10 cellular contexts compared by ENCODE assay signal in the genomic region with DNA sequence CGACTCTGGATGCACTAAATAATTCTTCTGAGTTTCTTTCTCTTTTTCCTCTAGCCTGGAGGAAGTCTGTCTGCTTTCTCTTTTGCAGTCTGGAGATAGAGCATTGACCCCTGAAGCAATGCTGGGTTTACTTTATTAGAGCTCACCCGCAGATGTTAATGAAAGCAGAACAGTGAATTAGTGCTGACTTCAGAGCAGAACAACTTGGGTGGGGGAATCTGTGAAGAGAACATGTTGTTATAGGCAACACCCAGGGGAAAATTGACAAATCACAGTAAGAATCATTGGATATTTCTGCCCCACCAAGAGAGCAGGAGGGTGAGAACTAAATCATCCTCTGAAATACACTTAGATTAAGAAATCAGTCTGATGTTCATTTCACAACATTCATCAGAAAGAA.
DNase-seq lines count a peak whose midpoint lies in the region; ATAC-seq and TF ChIP-seq lines count a peak whose summit lies in the region.
"Had no signal": no experiment of that assay in that cellular context is flagged by ENCODE, and none has a peak within 500 bp of the region (broad histone marks: within the 10 kb centered on the region; RNA-seq: fewer than 3 reads in every experiment).

No MANE protein-coding gene starts in this region.

- H3K4me3 Mint-ChIP-seq in stimulated activated memory B cell treated with anti-CD40 and anti-IgM and Interleukin-4, amounts not matched to agents 10 μg/mL and 1 μg/mL and 100 μg/mL, for 72 hours: no peak overlapping the region

- WGBS in hepatocyte (ENCODE audit: low lambda C conversion rate, missing lambda C conversion rate): 35% methylated on average over 2 of the region's 2 CpGs

- H3K4me1 ChIP-seq in ascending aorta (peaks cover 7 to 25% of the 10 kb centered on the region in 2 donors), hepatocyte (ENCODE audit: insufficient read depth) (peaks cover 33% of the 10 kb centered on the region)

- no peak overlapping the region for H2AFZ ChIP-seq in hepatocyte

- intact Hi-C loops in ascending aorta (cut with DNase I): no loop called here

- TF ChIP-seq CTCF in ascending aorta (IDR thresholded peaks at IDR 0.05) (no peak), hepatocyte (IDR thresholded peaks at IDR 0.05; ENCODE audit: poor library complexity) (no peak)

- ATAC-seq in GM19395 (IDR thresholded peaks at IDR 0.05; ENCODE audit: unreplicated experiment) (peak; percentile 52), HG03378 (IDR thresholded peaks at IDR 0.05; ENCODE audit: unreplicated experiment) (no peak)
- peak; percentile 80 for ATAC-seq in stimulated activated memory B cell treated with anti-CD40 and anti-IgM and Interleukin-4, amounts not matched to agents 10 μg/mL and 1 μg/mL and 100 μg/mL, for 72 hours

- H3K27me3 Mint-ChIP-seq in stimulated activated memory B cell treated with anti-CD40 and anti-IgM and Interleukin-4, amounts not matched to agents 10 μg/mL and 1 μg/mL and 100 μg/mL, for 72 hours: peaks cover 15% of the 10 kb centered on the region

- DNase-seq in ascending aorta (ENCODE audit: low spot score in 2 of 2): no peak
- DNase-seq in hepatocyte (ENCODE audit: low spot score): no peak
- no peak for DNase-seq in NCI-H524 (lab: John Stamatoyannopoulos, UW)
- no peak for DNase-seq in NCI-H446 treated with DMSO at 0.1 percent for 48 hours (lab: John Stamatoyannopoulos, UW)
- DNase-seq in NCI-H1930 (lab: John Stamatoyannopoulos, UW): no peak
- DNase-seq: MG63 had no signal

- no peaks in the 10 kb centered on the region for H4K20me1 ChIP-seq in hepatocyte (ENCODE audit: insufficient read depth, poor library complexity, severe bottlenecking)

- H3K79me2 ChIP-seq in hepatocyte: peaks cover 90% of the 10 kb centered on the region

- H3K27ac ChIP-seq in ascending aorta (peak overlapping the region; percentile 63 to 70), hepatocyte (peak overlapping the region; percentile 67)
- H3K27ac ChIP-seq: epithelial cell of prostate had no signal

- H3K4me3 ChIP-seq in ascending aorta (peak overlapping the region in 1 of 2 donors; percentile 34), hepatocyte (no peak overlapping the region)
- H3K4me3 ChIP-seq: MG63 had no signal

- H3K9me3 ChIP-seq in ascending aorta: no peaks in the 10 kb centered on the region
- H3K9me3 ChIP-seq in hepatocyte (ENCODE audit: low read depth): no peaks in the 10 kb centered on the region

- H3K9me3 Mint-ChIP-seq in stimulated activated memory B cell treated with anti-CD40 and anti-IgM and Interleukin-4, amounts not matched to agents 10 μg/mL and 1 μg/mL and 100 μg/mL, for 72 hours: peaks cover 10% of the 10 kb centered on the region

- H3K27me3 ChIP-seq in ascending aorta (no peaks in the 10 kb centered on the region), hepatocyte (no peaks in the 10 kb centered on the region)
- H3K27me3 ChIP-seq: MG63 had no signal

- peak overlapping the region; percentile 44 for H3K4me2 ChIP-seq in hepatocyte

- no peaks in the 10 kb centered on the region for H3K36me3 Mint-ChIP-seq in stimulated activated memory B cell treated with anti-CD40 and anti-IgM and Interleukin-4, amounts not matched to agents 10 μg/mL and 1 μg/mL and 100 μg/mL, for 72 hours

- H3K27ac Mint-ChIP-seq in stimulated activated memory B cell treated with anti-CD40 and anti-IgM and Interleukin-4, amounts not matched to agents 10 μg/mL and 1 μg/mL and 100 μg/mL, for 72 hours: peak overlapping the region; percentile 11

- H3K9me2 ChIP-seq in hepatocyte (replicated peaks; ENCODE audit: insufficient read depth): no peaks in the 10 kb centered on the region

- H3K4me1 Mint-ChIP-seq in stimulated activated memory B cell treated with anti-CD40 and anti-IgM and Interleukin-4, amounts not matched to agents 10 μg/mL and 1 μg/mL and 100 μg/mL, for 72 hours: peaks cover 9% of the 10 kb centered on the region

- H3K36me3 ChIP-seq in ascending aorta (no peaks in the 10 kb centered on the region), hepatocyte (replicated peaks; ENCODE audit: insufficient read depth, low read depth) (no peaks in the 10 kb centered on the region)
